8 cellular contexts compared by ENCODE assay signal in genomic region chr15:74782596-74783071, GRCh38. TPM values are rescaled to one million over a fixed set of nuclear protein-coding genes. Genes with fewer than 3 reads are reported as not detected.
DNase-seq lines count a peak whose midpoint lies in the region; ATAC-seq and TF ChIP-seq lines count a peak whose summit lies in the region.

No MANE protein-coding gene starts in this region.

- H3K27me3 ChIP-seq in HL-60 (ENCODE audit: insufficient read depth, poor library complexity, severe bottlenecking): no peaks in the 10 kb centered on the region

- DNase-seq in HL-60 (ENCODE audit: low read depth in 1 of 2, low spot score in 1 of 2) (no peak), DMS53 treated with DMSO at 0.1 percent for 48 hours (lab: John Stamatoyannopoulos, UW; ENCODE audit: unreplicated experiment) (no peak), NCI-H2227 (lab: John Stamatoyannopoulos, UW; ENCODE audit: unreplicated experiment) (no peak), T1000 (lab: John Stamatoyannopoulos, UW) (no peak), DMS53 (lab: John Stamatoyannopoulos, UW) (no peak)
- no peak for DNase-seq in activated T-helper 2 cell treated with anti-CD3 and anti-CD28 coated beads, Interferon-gamma antibody, Interleukin-2, Interleukin-4, amounts not matched to agents 10 μg/mL and 5 μg/mL and 100 μg/mL, durations not matched to agents 14 hours and 24 hours and 36 hours (ENCODE audit: low spot score)
- DNase-seq in stimulated activated naive CD8-positive, alpha-beta T cell treated with anti-CD3 and anti-CD28 coated beads, Interleukin-15, amount 100 ng/mL, for 72 hours: no peak

- no peaks in the 10 kb centered on the region for H3K27me3 Mint-ChIP-seq in activated T-helper 2 cell treated with anti-CD3 and anti-CD28 coated beads, Interferon-gamma antibody, Interleukin-2, Interleukin-4, amounts not matched to agents 10 μg/mL and 5 μg/mL and 100 μg/mL, durations not matched to agents 14 hours and 24 hours and 36 hours (ENCODE audit: low read depth)
- H3K27me3 Mint-ChIP-seq in stimulated activated naive CD8-positive, alpha-beta T cell treated with anti-CD3 and anti-CD28 coated beads, Interleukin-15, amount 100 ng/mL, for 72 hours: no peaks in the 10 kb centered on the region

- H3K4me3 ChIP-seq in HL-60 (replicated peaks; ENCODE audit: insufficient read depth, low read length) (peak overlapping the region; percentile 85), iPS-11a (ENCODE audit: low read depth, low read length) (peak overlapping the region; percentile 66)

- peaks cover 40% of the 10 kb centered on the region for H3K36me3 Mint-ChIP-seq in activated T-helper 2 cell treated with anti-CD3 and anti-CD28 coated beads, Interferon-gamma antibody, Interleukin-2, Interleukin-4, amounts not matched to agents 10 μg/mL and 5 μg/mL and 100 μg/mL, durations not matched to agents 14 hours and 24 hours and 36 hours (ENCODE audit: low read depth)

- peaks cover 63% of the 10 kb centered on the region for H3K4me1 Mint-ChIP-seq in activated T-helper 2 cell treated with anti-CD3 and anti-CD28 coated beads, Interferon-gamma antibody, Interleukin-2, Interleukin-4, amounts not matched to agents 10 μg/mL and 5 μg/mL and 100 μg/mL, durations not matched to agents 14 hours and 24 hours and 36 hours (ENCODE audit: low read depth)
- peaks cover 80% of the 10 kb centered on the region for H3K4me1 Mint-ChIP-seq in stimulated activated naive CD8-positive, alpha-beta T cell treated with anti-CD3 and anti-CD28 coated beads, Interleukin-15, amount 100 ng/mL, for 72 hours

- no peaks in the 10 kb centered on the region for H3K9me3 Mint-ChIP-seq in activated T-helper 2 cell treated with anti-CD3 and anti-CD28 coated beads, Interferon-gamma antibody, Interleukin-2, Interleukin-4, amounts not matched to agents 10 μg/mL and 5 μg/mL and 100 μg/mL, durations not matched to agents 14 hours and 24 hours and 36 hours
- H3K9me3 Mint-ChIP-seq in stimulated activated naive CD8-positive, alpha-beta T cell treated with anti-CD3 and anti-CD28 coated beads, Interleukin-15, amount 100 ng/mL, for 72 hours: no peaks in the 10 kb centered on the region

- TF ChIP-seq CTCF in HL-60 (IDR thresholded peaks at IDR 0.05; ENCODE audit: insufficient read depth, low read length): no peak

- H3K4me3 Mint-ChIP-seq in activated T-helper 2 cell treated with anti-CD3 and anti-CD28 coated beads, Interferon-gamma antibody, Interleukin-2, Interleukin-4, amounts not matched to agents 10 μg/mL and 5 μg/mL and 100 μg/mL, durations not matched to agents 14 hours and 24 hours and 36 hours (ENCODE audit: low read depth): peak overlapping the region; percentile 92
- H3K4me3 Mint-ChIP-seq in stimulated activated naive CD8-positive, alpha-beta T cell treated with anti-CD3 and anti-CD28 coated beads, Interleukin-15, amount 100 ng/mL, for 72 hours: peak overlapping the region; percentile 82 to 98

- ATAC-seq in stimulated activated naive CD8-positive, alpha-beta T cell treated with anti-CD3 and anti-CD28 coated beads, Interleukin-15, amount 100 ng/mL, for 72 hours: no peak

- H3K27ac Mint-ChIP-seq in activated T-helper 2 cell treated with anti-CD3 and anti-CD28 coated beads, Interferon-gamma antibody, Interleukin-2, Interleukin-4, amounts not matched to agents 10 μg/mL and 5 μg/mL and 100 μg/mL, durations not matched to agents 14 hours and 24 hours and 36 hours: peak overlapping the region; percentile 84
- H3K27ac Mint-ChIP-seq in stimulated activated naive CD8-positive, alpha-beta T cell treated with anti-CD3 and anti-CD28 coated beads, Interleukin-15, amount 100 ng/mL, for 72 hours: peak overlapping the region; percentile 93 to 95

- intact Hi-C loops in activated T-helper 2 cell treated with anti-CD3 and anti-CD28 coated beads, Interferon-gamma antibody, Interleukin-2, Interleukin-4, amounts not matched to agents 10 μg/mL and 5 μg/mL and 100 μg/mL, durations not matched to agents 14 hours and 24 hours and 36 hours (cut with micrococcal nuclease): loop anchor here (10.0 kb wide), 2 partner anchors 788 to 842 kb away; partner anchors contain the start of genes PML, SNUPN and STOML1

- H3K27ac ChIP-seq in HL-60 (replicated peaks): peak overlapping the region; percentile 90

RNA-seq across cellular contexts. Expression of gene CSK, which starts 0.8 kb away (rescaled TPM):
- total RNA-seq in activated T-helper 2 cell treated with anti-CD3 and anti-CD28 coated beads, Interferon-gamma antibody, Interleukin-2, Interleukin-4, amounts not matched to agents 10 μg/mL and 5 μg/mL and 100 μg/mL, durations not matched to agents 14 hours and 24 hours and 36 hours: 261 and 266 TPM in 2 replicates

RNA-seq across cellular contexts. Expression of gene LMAN1L, which starts 30.0 kb away (rescaled TPM):
- 0.32 TPM in 1 of 2 replicates, not detected in the other for total RNA-seq in activated T-helper 2 cell treated with anti-CD3 and anti-CD28 coated beads, Interferon-gamma antibody, Interleukin-2, Interleukin-4, amounts not matched to agents 10 μg/mL and 5 μg/mL and 100 μg/mL, durations not matched to agents 14 hours and 24 hours and 36 hours

RNA-seq across cellular contexts. Expression of gene CYP1A2, which starts 34.0 kb away (rescaled TPM):
- not detected in 2 replicates for total RNA-seq in activated T-helper 2 cell treated with anti-CD3 and anti-CD28 coated beads, Interferon-gamma antibody, Interleukin-2, Interleukin-4, amounts not matched to agents 10 μg/mL and 5 μg/mL and 100 μg/mL, durations not matched to agents 14 hours and 24 hours and 36 hours

RNA-seq across cellular contexts. Expression of gene CPLX3, which starts 43.8 kb away (rescaled TPM):
- 0.16 TPM in 1 of 2 replicates, not detected in the other for total RNA-seq in activated T-helper 2 cell treated with anti-CD3 and anti-CD28 coated beads, Interferon-gamma antibody, Interleukin-2, Interleukin-4, amounts not matched to agents 10 μg/mL and 5 μg/mL and 100 μg/mL, durations not matched to agents 14 hours and 24 hours and 36 hours

RNA-seq across cellular contexts. Expression of gene CYP1A1, which starts 57.3 kb away (rescaled TPM):
- total RNA-seq in activated T-helper 2 cell treated with anti-CD3 and anti-CD28 coated beads, Interferon-gamma antibody, Interleukin-2, Interleukin-4, amounts not matched to agents 10 μg/mL and 5 μg/mL and 100 μg/mL, durations not matched to agents 14 hours and 24 hours and 36 hours: 0.37 and 0.48 TPM in 2 replicates
